Comparison of ENCODE assay signal across 11 cellular contexts in the genomic region with DNA sequence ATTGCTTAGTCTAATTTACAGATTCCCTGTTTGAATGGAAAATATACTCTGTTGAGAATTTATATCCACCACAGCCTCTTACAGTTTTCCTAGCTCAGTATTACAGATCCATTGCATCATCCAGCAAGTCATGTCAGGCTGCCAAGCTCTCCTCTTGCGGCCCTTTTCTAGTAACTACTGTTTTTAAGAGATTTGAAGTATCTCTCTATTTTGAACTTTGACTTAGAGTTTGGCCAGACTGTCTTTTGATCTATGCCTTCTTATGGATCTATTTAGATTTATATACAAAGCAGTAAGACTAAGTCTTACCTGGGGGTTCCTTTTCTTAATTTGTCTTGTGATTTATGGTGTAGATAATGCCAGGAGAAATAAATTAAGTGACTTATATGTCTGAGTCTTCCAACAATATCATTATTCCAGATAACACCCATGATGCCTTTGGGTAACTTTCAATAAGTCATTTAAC. TPM values are rescaled to one million over a fixed set of nuclear protein-coding genes. Genes with fewer than 3 reads are reported as not detected.
A peak's percentile ranks its signal among the peaks of the same experiment; 100 is the strongest.
DNase-seq lines count a peak whose midpoint lies in the region; FAIRE-seq and TF ChIP-seq lines count a peak whose summit lies in the region.
"Had no signal": no experiment of that assay in that cellular context is flagged by ENCODE, and none has a peak within 500 bp of the region (broad histone marks: within the 10 kb centered on the region; RNA-seq: fewer than 3 reads in every experiment).

No MANE protein-coding gene starts in this region.

- no peak overlapping the region for H3K4ac ChIP-seq in mesenchymal stem cell (ENCODE audit: low read depth in 1 of 2, low read length in 2 of 2)

- no peak for FAIRE-seq in astrocyte (lab: Jason Lieb, UNC)
- no peak for FAIRE-seq in H54 (lab: Jason Lieb, UNC)

- TF ChIP-seq POLR2A in H54 (IDR thresholded peaks at IDR 0.05; ENCODE audit: low read depth, low read length): no peak

- no peak overlapping the region for H2BK15ac ChIP-seq in mesenchymal stem cell (ENCODE audit: low read depth, poor library complexity, severe bottlenecking)

- H4K20me1 ChIP-seq in KMS-11 (ENCODE audit: insufficient read depth) (no peaks in the 10 kb centered on the region; the same call in 1 of the 2 replicates), astrocyte (ENCODE audit: insufficient read depth, low read length) (no peaks in the 10 kb centered on the region)

- H2AK5ac ChIP-seq in mesenchymal stem cell (ENCODE audit: low read length, severe bottlenecking): no peak overlapping the region

- no peak overlapping the region for H3K4me3 Mint-ChIP-seq in astrocyte (ENCODE audit: unreplicated experiment)

- no peak overlapping the region for H3K27ac ChIP-seq in KMS-11
- no peak overlapping the region for H3K27ac ChIP-seq in astrocyte (ENCODE audit: low read depth, low read length)
- H3K27ac ChIP-seq in mesenchymal stem cell (ENCODE audit: low read length, poor library complexity, severe bottlenecking): no peak overlapping the region
- H3K27ac ChIP-seq: skin epidermis had no signal

- WGBS in mesenchymal stem cell: no CpG with 5 or more reads among the region's 1 CpG

- no peak overlapping the region for H3K23ac ChIP-seq in mesenchymal stem cell (ENCODE audit: low read length in 2 of 2)

- no peak overlapping the region for H4K8ac ChIP-seq in mesenchymal stem cell (ENCODE audit: low read length)

- no peak overlapping the region for H2BK5ac ChIP-seq in mesenchymal stem cell (ENCODE audit: low read depth, low read length, poor library complexity, severe bottlenecking)

- no peak overlapping the region for H2BK120ac ChIP-seq in mesenchymal stem cell (ENCODE audit: low read depth, low read length)

- H3K4me1 Mint-ChIP-seq in astrocyte (ENCODE audit: low read depth, unreplicated experiment): peaks cover 10% of the 10 kb centered on the region

- peak overlapping the region; percentile 100 for H3K27ac Mint-ChIP-seq in astrocyte (ENCODE audit: unreplicated experiment)

- peaks cover 17% of the 10 kb centered on the region for H3K36me3 Mint-ChIP-seq in astrocyte (ENCODE audit: low read depth, unreplicated experiment)

- peak overlapping the region; percentile 34 for H3K4me2 ChIP-seq in KMS-11
- no peak overlapping the region for H3K4me2 ChIP-seq in astrocyte (ENCODE audit: low read length)
- H3K4me2 ChIP-seq in mesenchymal stem cell (ENCODE audit: low read length, poor library complexity, severe bottlenecking): no peak overlapping the region

- H3K9me3 Mint-ChIP-seq in astrocyte (ENCODE audit: unreplicated experiment): peaks cover 2% of the 10 kb centered on the region

- H2BK12ac ChIP-seq in mesenchymal stem cell (ENCODE audit: low read length in 2 of 2): no peak overlapping the region

- DNase-seq in AG20443 (ENCODE audit: low spot score): peak; percentile 65
- DNase-seq in astrocyte (ENCODE audit: low read depth): peak; percentile 52
- peak; percentile 80 for DNase-seq in mesenchymal stem cell
- no peak for DNase-seq in Ammon's horn (ENCODE audit: low spot score)
- DNase-seq in H54 (ENCODE audit: insufficient read length, low spot score): no peak
- DNase-seq in AML-193 (lab: John Stamatoyannopoulos, UW): no peak
- no peak for DNase-seq in activated CD4-positive, alpha-beta T cell treated with anti-CD3 and anti-CD28 coated beads for 48 hours
- DNase-seq: RPMI8226 had no signal

- H2AFZ ChIP-seq in KMS-11 (ENCODE audit: low read depth): no peak overlapping the region
- no peak overlapping the region for H2AFZ ChIP-seq in astrocyte (ENCODE audit: low read depth, low read length)
- H2AFZ ChIP-seq in mesenchymal stem cell (ENCODE audit: low read depth, low read length): no peak overlapping the region

- H3K27me3 Mint-ChIP-seq in astrocyte (ENCODE audit: low read depth, unreplicated experiment): no peaks in the 10 kb centered on the region

- H3K79me1 ChIP-seq in mesenchymal stem cell (replicated peaks; ENCODE audit: low read length, poor library complexity, severe bottlenecking): peaks cover 7% of the 10 kb centered on the region

- H3K79me2 ChIP-seq in KMS-11 (ENCODE audit: insufficient read depth, low read depth) (no peaks in the 10 kb centered on the region), astrocyte (ENCODE audit: insufficient read depth, low read length) (no peaks in the 10 kb centered on the region)

- peaks cover 3% of the 10 kb centered on the region; the same call in 1 of the 2 replicates for H3K36me3 ChIP-seq in KMS-11 (ENCODE audit: insufficient read depth)
- H3K36me3 ChIP-seq in astrocyte (ENCODE audit: insufficient read depth, low read length): peaks cover 17% of the 10 kb centered on the region
- H3K36me3 ChIP-seq in mesenchymal stem cell (ENCODE audit: control insufficient read depth in 1 of 2, insufficient read depth in 2 of 2, low read depth in 1 of 2, low read length in 2 of 2): peaks cover 39 to 97% of the 10 kb centered on the region in 2 experiments

- H3K14ac ChIP-seq in mesenchymal stem cell (ENCODE audit: low read length in 2 of 2): no peak overlapping the region

- TF ChIP-seq CTCF in KMS-11 (conservative IDR thresholded peaks at IDR 0.05; ENCODE audit: low read depth, low read length) (no peak), astrocyte (IDR thresholded peaks at IDR 0.05; ENCODE audit: insufficient read depth, low read depth, low read length) (no peak)

- H3K4me1 ChIP-seq in KMS-11 (ENCODE audit: low read depth, poor library complexity, severe bottlenecking) (peaks cover 27% of the 10 kb centered on the region), astrocyte (ENCODE audit: insufficient read depth, low read length) (no peaks in the 10 kb centered on the region), mesenchymal stem cell (ENCODE audit: control insufficient read depth, insufficient read depth, low read depth, low read length) (no peaks in the 10 kb centered on the region)

- no peak overlapping the region for H4K91ac ChIP-seq in mesenchymal stem cell (ENCODE audit: low read length)

- H3K9ac ChIP-seq in KMS-11 (no peak overlapping the region), astrocyte (ENCODE audit: low read length) (no peak overlapping the region), mesenchymal stem cell (ENCODE audit: low read length) (peak overlapping the region; percentile 77)

- H3K9me3 ChIP-seq in astrocyte (ENCODE audit: insufficient read depth, low read depth, low read length): no peaks in the 10 kb centered on the region
- H3K9me3 ChIP-seq in mesenchymal stem cell (ENCODE audit: control insufficient read depth, low read length): no peaks in the 10 kb centered on the region

- H3K27me3 ChIP-seq in KMS-11 (ENCODE audit: insufficient read depth, low read depth) (no peaks in the 10 kb centered on the region), astrocyte (ENCODE audit: insufficient read depth, low read length) (no peaks in the 10 kb centered on the region), mesenchymal stem cell (ENCODE audit: control insufficient read depth in 1 of 2, insufficient read depth in 1 of 2, low read length in 2 of 2) (no peaks in the 10 kb centered on the region)

- no peak overlapping the region for H3K18ac ChIP-seq in mesenchymal stem cell (ENCODE audit: low read depth in 1 of 2, low read length in 2 of 2)

- H3K4me3 ChIP-seq in KMS-11 (IDR thresholded peaks at IDR 0.05; ENCODE audit: insufficient read depth, low read depth, low read length) (no peak overlapping the region), astrocyte (ENCODE audit: insufficient read depth, low read depth, low read length) (no peak overlapping the region), mesenchymal stem cell (ENCODE audit: insufficient read depth in 1 of 2, low read depth in 1 of 2, low read length in 2 of 2) (no peak overlapping the region)
- H3K4me3 ChIP-seq: skin epidermis had no signal

RNA-seq across cellular contexts. Expression of a gene that starts 53.1 kb away (rescaled TPM):
- total RNA-seq in astrocyte: 0.29 and 0.32 TPM in 2 replicates
- 0.06 TPM for polyA plus RNA-seq in mesenchymal stem cell (2013, experiment 1 of 2)
- 0.07 TPM for polyA plus RNA-seq in mesenchymal stem cell (2013, experiment 2 of 2)
- total RNA-seq: Daoy had no signal

RNA-seq across cellular contexts. Expression of a gene that starts 56.3 kb away (rescaled TPM):
- 50.5 and 50.7 TPM in 2 replicates for total RNA-seq in astrocyte
- polyA plus RNA-seq in mesenchymal stem cell (2013, experiment 1 of 2): 23.1 TPM
- polyA plus RNA-seq in mesenchymal stem cell (2013, experiment 2 of 2): 23.1 TPM

Comparison
In these comparisons a context has a peak if more than half of its experiments do, and no peak if none do; other contexts are left out.
1. DNase-seq: peak in AG20443 (single experiment), astrocyte (single experiment) and mesenchymal stem cell (single experiment); none in Ammon's horn (single experiment), H54 (single experiment), AML-193 (0 of 2) and activated CD4-positive, alpha-beta T cell treated with anti-CD3 and anti-CD28 coated beads for 48 hours (single experiment).